ENCODE assay signal across 20 cellular contexts in the genomic region with DNA sequence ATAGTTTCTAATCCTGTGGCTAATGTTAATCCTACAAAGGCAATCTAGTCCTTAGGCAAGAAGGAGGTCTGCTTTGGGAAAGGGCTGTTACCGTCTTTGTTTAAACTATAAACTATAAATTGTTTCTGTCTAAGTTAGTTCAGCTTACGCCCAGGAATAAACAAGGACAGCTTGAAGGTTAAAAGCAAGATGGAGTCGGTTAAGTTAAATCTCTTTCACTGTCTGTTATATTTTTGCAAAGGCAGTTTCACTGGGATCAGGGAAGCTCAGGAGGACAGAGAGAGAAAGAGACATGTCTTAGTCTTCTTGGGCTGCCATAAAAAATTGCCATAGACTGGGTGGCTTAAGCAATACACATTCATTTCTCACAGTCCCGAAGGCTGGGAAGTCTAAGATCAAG. TPM values are rescaled to one million over a fixed set of nuclear protein-coding genes. Genes with fewer than 3 reads are reported as not detected.
DNase-seq lines count a peak whose midpoint lies in the region; ATAC-seq, FAIRE-seq and TF ChIP-seq lines count a peak whose summit lies in the region.
"Had no signal": no experiment of that assay in that cellular context is flagged by ENCODE, and none has a peak within 500 bp of the region (broad histone marks: within the 10 kb centered on the region; RNA-seq: fewer than 3 reads in every experiment).

No MANE protein-coding gene starts in this region.

- no peak overlapping the region for H2AK5ac ChIP-seq in neuronal stem cell (ENCODE audit: low read depth, low read length)

- TF ChIP-seq CTCF in OCI-LY3 (IDR thresholded peaks at IDR 0.05; ENCODE audit: low read depth, low read length) (no peak), K562 (IDR thresholded peaks at IDR 0.05 in 2 of 3, conservative IDR thresholded peaks at IDR 0.05 in 1 of 3; ENCODE audit: insufficient read depth in 2 of 3, low read depth in 1 of 3, low read length in 3 of 3) (no peak), right atrium auricular region (IDR thresholded peaks at IDR 0.05) (no peak)

- H3K18ac ChIP-seq in neuronal stem cell (ENCODE audit: low read length) = no peak overlapping the region

- H3K4me3 ChIP-seq in Karpas-422 (ENCODE audit: low read length) (no peak overlapping the region), OCI-LY3 (ENCODE audit: low read length) (no peak overlapping the region), K562 (no peak overlapping the region), neuronal stem cell (ENCODE audit: low read length in 2 of 2) (no peak overlapping the region), right atrium auricular region (no peak overlapping the region)
- H3K4me3 ChIP-seq: BLaER1, GM23248, HAP-1 had no signal

- H3K9me2 ChIP-seq in Karpas-422 (replicated peaks; ENCODE audit: insufficient read depth, low read length) = 0 out of 2 replicates have a peak, but pooled peaks cover 3% of the 10 kb centered on the region

- H3K9me3 ChIP-seq in Karpas-422 (ENCODE audit: low read length) (no peaks in the 10 kb centered on the region), OCI-LY3 (ENCODE audit: insufficient read depth, low read length) (no peaks in the 10 kb centered on the region), K562 (replicated peaks; ENCODE audit: control insufficient read depth, insufficient read depth, low read depth, low read length) (no peaks in the 10 kb centered on the region), neuronal stem cell (replicated peaks in 1 of 2; ENCODE audit: control insufficient read depth in 2 of 2, insufficient read depth in 1 of 2, low read depth in 1 of 2, low read length in 2 of 2) (no peaks in the 10 kb centered on the region), right atrium auricular region (no peaks in the 10 kb centered on the region)
- H3K9me3 ChIP-seq: BLaER1, Caco-2, HAP-1 had no signal

- no TSS peak for BruUV-seq in K562 (replicated peaks; lab: Mats Ljungman, UMichigan)

- no peak overlapping the region for H3K4ac ChIP-seq in neuronal stem cell (ENCODE audit: low read length)

- in situ Hi-C loops in K562 (cut with MboI) = no loop called here

- H3K27ac ChIP-seq in Karpas-422 (ENCODE audit: low read length) (no peak overlapping the region), OCI-LY3 (ENCODE audit: low read length) (no peak overlapping the region), K562 (ENCODE audit: extremely low read depth, low read depth, low read length) (no peak overlapping the region), neuronal stem cell (replicated peaks; ENCODE audit: low read length) (no peak overlapping the region), right atrium auricular region (no peak overlapping the region)
- H3K27ac ChIP-seq: BLaER1, C4-2B, GM23248 had no signal

- H3K14ac ChIP-seq in neuronal stem cell (ENCODE audit: low read length) = no peak overlapping the region

- H3K36me3 ChIP-seq in Karpas-422 (ENCODE audit: insufficient read depth, low read length) = no peaks in the 10 kb centered on the region
- H3K36me3 ChIP-seq in OCI-LY3 (replicated peaks; ENCODE audit: low read depth, low read length) = no peaks in the 10 kb centered on the region
- H3K36me3 ChIP-seq in K562 (ENCODE audit: control insufficient read depth, insufficient read depth, low read length) = no peaks in the 10 kb centered on the region
- H3K36me3 ChIP-seq in neuronal stem cell (replicated peaks in 1 of 2; ENCODE audit: control insufficient read depth in 2 of 2, insufficient read depth in 2 of 2, low read length in 2 of 2) = no peaks in the 10 kb centered on the region
- H3K36me3 ChIP-seq in right atrium auricular region = no peaks in the 10 kb centered on the region
- H3K36me3 ChIP-seq: BLaER1, HAP-1 had no signal

- H3K9me1 ChIP-seq in K562 (ENCODE audit: control insufficient read depth, insufficient read depth, low read length) = no peaks in the 10 kb centered on the region

- FAIRE-seq in K562 (lab: Jason Lieb, UNC) = no peak
- FAIRE-seq: G401.6, GM12892, H54 had no signal

- H2BK5ac ChIP-seq in neuronal stem cell (ENCODE audit: low read length) = no peak overlapping the region

- 1% methylated on average over 4 of the region's 4 CpGs for WGBS in K562 (ENCODE audit: insufficient coverage, low coverage, missing lambda C conversion rate)
- WGBS in neuronal stem cell (ENCODE audit: extremely low coverage in 2 of 2, insufficient read length in 2 of 2, insufficient replicate concordance in 1 of 2), 2 donors = no CpG with 5 or more reads among the region's 4 CpGs

- H4K20me1 ChIP-seq in Karpas-422 (ENCODE audit: insufficient read depth, low read depth, low read length) (no peaks in the 10 kb centered on the region), OCI-LY3 (ENCODE audit: insufficient read depth, low read length) (no peaks in the 10 kb centered on the region), K562 (replicated peaks; ENCODE audit: control insufficient read depth, insufficient read depth, low read length) (no peaks in the 10 kb centered on the region)
- H4K20me1 ChIP-seq: BLaER1 had no signal

- H3K79me2 ChIP-seq in Karpas-422 (ENCODE audit: low read length) (no peaks in the 10 kb centered on the region), OCI-LY3 (ENCODE audit: low read length) (no peaks in the 10 kb centered on the region), K562 (ENCODE audit: control insufficient read depth, insufficient read depth, low read length) (no peaks in the 10 kb centered on the region)

- H3K79me1 ChIP-seq in neuronal stem cell (ENCODE audit: low read depth, low read length) = no peaks in the 10 kb centered on the region

- no peak overlapping the region for H4K91ac ChIP-seq in neuronal stem cell (ENCODE audit: low read depth, low read length, poor library complexity)

- H3K23ac ChIP-seq in neuronal stem cell (ENCODE audit: low read depth, low read length, poor library complexity) = no peak overlapping the region

- CTCF ChIA-PET in K562 (lab: Yijun Ruan, JAX; ENCODE audit: low intra/inter-chr PET ratio) = no interaction called here

- DNase-seq in Karpas-422 (no peak), K562 (ENCODE audit: extremely low read depth in 1 of 4, low spot score in 3 of 4) (no peak), neuronal stem cell (ENCODE audit: low spot score) (no peak), NCI-H2227 (lab: John Stamatoyannopoulos, UW; ENCODE audit: unreplicated experiment) (no peak), right atrium auricular region (ENCODE audit: low spot score) (no peak)
- DNase-seq: Caco-2; CD4-positive, CD25-positive, alpha-beta regulatory T cell; CD8-positive, alpha-beta T cell; DMS153; DND-41; GM23248; HFFc6 had no signal

- no peak overlapping the region for H2BK15ac ChIP-seq in neuronal stem cell (ENCODE audit: low read length)

- H2BK120ac ChIP-seq in neuronal stem cell (ENCODE audit: low read depth, low read length) = no peak overlapping the region

- H3K9ac ChIP-seq in Karpas-422 (ENCODE audit: low read length) = no peak overlapping the region
- H3K9ac ChIP-seq in OCI-LY3 (ENCODE audit: low read length) = no peak overlapping the region
- H3K9ac ChIP-seq in K562 (ENCODE audit: insufficient read depth in 1 of 2, low read depth in 2 of 2, low read length in 2 of 2) = no peak overlapping the region
- no peak overlapping the region for H3K9ac ChIP-seq in neuronal stem cell (ENCODE audit: low read depth, low read length, poor library complexity)
- H3K9ac ChIP-seq: BLaER1, GM23248 had no signal

- no peak overlapping the region for H3K4me2 ChIP-seq in Karpas-422 (ENCODE audit: low read depth, low read length, poor library complexity, severe bottlenecking)
- no peak overlapping the region for H3K4me2 ChIP-seq in OCI-LY3 (ENCODE audit: low read length)
- H3K4me2 ChIP-seq in K562 (ENCODE audit: insufficient read depth, low read length) = no peak overlapping the region
- no peak overlapping the region for H3K4me2 ChIP-seq in neuronal stem cell (ENCODE audit: insufficient read depth, low read length, poor library complexity, severe bottlenecking)
- H3K4me2 ChIP-seq: BLaER1 had no signal

- POLR2A ChIA-PET in K562 (lab: Yijun Ruan, JAX) = interaction anchor here (0.8 kb wide), 1 partner anchor 56 kb away, joined by 4 read pairs; no protein-coding TSS in a partner anchor

- TF ChIP-seq POLR2A in K562 (conservative IDR thresholded peaks at IDR 0.05) = no peak

- H3K4me1 ChIP-seq in Karpas-422 (ENCODE audit: low read length) (no peaks in the 10 kb centered on the region), OCI-LY3 (ENCODE audit: low read length) (peaks cover 7% of the 10 kb centered on the region; the same call in 1 of the 2 replicates), K562 (replicated peaks in 1 of 2; ENCODE audit: control insufficient read depth in 2 of 2, insufficient read depth in 2 of 2, low read length in 2 of 2) (no peaks in the 10 kb centered on the region), neuronal stem cell (ENCODE audit: control insufficient read depth in 2 of 2, insufficient read depth in 1 of 2, low read depth in 1 of 2, low read length in 2 of 2) (no peaks in the 10 kb centered on the region), right atrium auricular region (no peaks in the 10 kb centered on the region)
- H3K4me1 ChIP-seq: BLaER1, HAP-1 had no signal

- no peak overlapping the region for H4K8ac ChIP-seq in neuronal stem cell (ENCODE audit: low read depth, low read length)

- H2AFZ ChIP-seq in Karpas-422 (ENCODE audit: low read length) (peak overlapping the region; percentile 57; the same call in 1 of the 2 replicates), OCI-LY3 (ENCODE audit: low read depth, low read length) (peak overlapping the region; percentile 16; the same call in 1 of the 2 replicates), K562 (ENCODE audit: low read depth, low read length) (no peak overlapping the region), neuronal stem cell (ENCODE audit: low read length) (peak overlapping the region; percentile 18)
- H2AFZ ChIP-seq: GM23248 had no signal

- H2BK12ac ChIP-seq in neuronal stem cell (ENCODE audit: low read length) = no peak overlapping the region

- no peak for ATAC-seq in K562
- ATAC-seq in HG02588 (IDR thresholded peaks at IDR 0.05; ENCODE audit: unreplicated experiment) = no peak
- ATAC-seq: CD8-positive, alpha-beta T cell had no signal

- TF ChIP-seq EP300 in K562 (IDR thresholded peaks at IDR 0.05; ENCODE audit: low read length) = no peak

- intact Hi-C loops in K562 (cut with micrococcal nuclease) = no loop called here

- no peak for TF ChIP-seq RAD21 in K562 (CRISPR knock-in tag; conservative IDR thresholded peaks at IDR 0.05 in 1 of 2, IDR thresholded peaks at IDR 0.05 in 1 of 2)

- H3K27me3 ChIP-seq in Karpas-422 (ENCODE audit: low read length) = no peaks in the 10 kb centered on the region
- no peaks in the 10 kb centered on the region; the same call in 1 of the 2 replicates for H3K27me3 ChIP-seq in OCI-LY3 (ENCODE audit: low read depth, low read length)
- H3K27me3 ChIP-seq in K562 (ENCODE audit: control insufficient read depth in 2 of 2, insufficient read depth in 2 of 2, low read length in 2 of 2) = peaks cover 5 to 10% of the 10 kb centered on the region in 2 experiments; a peak in 4 of 5 replicates
- H3K27me3 ChIP-seq in neuronal stem cell (ENCODE audit: control insufficient read depth in 3 of 3, insufficient read depth in 3 of 3, low read depth in 1 of 3, low read length in 3 of 3) = peaks cover 0 to 13% (median 0%) of the 10 kb centered on the region in 3 experiments
- H3K27me3 ChIP-seq in right atrium auricular region = no peaks in the 10 kb centered on the region
- H3K27me3 ChIP-seq: BLaER1 had no signal

RNA-seq across cellular contexts. Expression of a gene that starts 27.6 kb away (rescaled TPM):
- 43.3 and 96.8 TPM in 2 replicates for total RNA-seq in Karpas-422 (2014; rRNA removed; shearing (Covaris generic); ENCODE audit: low replicate concordance)
- total RNA-seq in K562 (2011; cell fraction: chromatin; rRNA removed; ENCODE audit: low replicate concordance) = 35.3 and 169 TPM in 2 replicates
- total RNA-seq in K562 (2011; cell fraction: nucleolus; rRNA removed) = 21.8 and 36.7 TPM in 2 replicates
- 49.1 and 51.9 TPM in 2 replicates for total RNA-seq in K562 (2011; cell fraction: nucleoplasm; rRNA removed)
- 26.5 and 27.1 TPM in 2 replicates for total RNA-seq in K562 (2014; rRNA removed)
- 41.8 and 47.5 TPM in 2 replicates for total RNA-seq in K562 (2014; rRNA removed; fragmentation: Illumina TruSeq; extraction: Trizol)
- 41.7 and 46.9 TPM in 2 replicates for total RNA-seq in K562 (2015; rRNA removed; fragmentation: Illumina TruSeq; extraction: Trizol)
- total RNA-seq in K562 (2021) = 22.1 and 22.2 TPM in 2 replicates
- 28.5 and 31.5 TPM in 2 replicates for polyA plus RNA-seq in K562 (2011; rRNA removed)
- polyA plus RNA-seq in K562 (2011; cell fraction: cytosol; rRNA removed) = 4.1 and 9.0 TPM in 2 replicates
- 38.1 and 51.2 TPM in 2 replicates for polyA plus RNA-seq in K562 (2011; cell fraction: nucleus; rRNA removed)
- 11.4 and 20.4 TPM in 2 replicates for polyA plus RNA-seq in K562 (2012)
- 24.9 and 30.0 TPM in 2 replicates for polyA plus RNA-seq in K562 (2014; fragmentation: Illumina TruSeq; extraction: Trizol)
- polyA plus RNA-seq in K562 (2014; fragmentation: Nextera tagmentation; extraction: Ambion mirVana) = 10 to 100 TPM in 1 of 2 experiments, 1 to 10 TPM in 1; 6.0 to 10.9 TPM
- 16.3 and 22.8 TPM in 2 replicates for polyA plus RNA-seq in K562 (2014; rRNA removed)
- 92.0 and 110 TPM in 2 replicates for polyA minus RNA-seq in K562 (2011; rRNA and poly(A)+ RNA removed)
- polyA minus RNA-seq in K562 (2011; cell fraction: cytosol; rRNA and poly(A)+ RNA removed) = 26.5 and 28.6 TPM in 2 replicates
- polyA minus RNA-seq in K562 (2011; cell fraction: nucleus; rRNA and poly(A)+ RNA removed) = 90.3 and 177 TPM in 2 replicates
- 15.7 TPM for polyA plus RNA-seq in neuronal stem cell (2013, experiment 1 of 2)
- 14.4 TPM for polyA plus RNA-seq in neuronal stem cell (2013, experiment 2 of 2)
- 1 to 10 TPM; 6.5 to 9.1 TPM for total RNA-seq in right atrium auricular region
